ENCODE assay signal across 22 cellular contexts in the genomic region with DNA sequence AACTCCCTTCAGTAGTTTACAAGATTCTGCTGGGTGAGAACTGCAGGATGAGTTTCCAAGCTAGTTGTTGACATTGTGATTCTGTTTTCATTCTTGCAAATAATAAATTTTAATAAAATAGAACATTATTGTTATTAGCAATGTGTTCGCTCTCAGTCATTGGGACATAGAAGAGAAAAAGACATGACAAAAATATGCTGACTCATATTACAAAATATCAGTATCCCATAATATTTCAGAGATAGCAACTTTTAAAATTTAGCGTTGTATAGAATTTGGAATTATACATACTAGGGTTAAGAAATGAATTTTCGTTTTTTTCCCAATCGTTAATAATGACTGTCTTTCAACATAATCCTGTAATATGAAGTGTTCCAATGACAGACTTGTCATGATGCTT. TPM values are rescaled to one million over a fixed set of nuclear protein-coding genes. Genes with fewer than 3 reads are reported as not detected.
A peak's percentile ranks its signal among the peaks of the same experiment; 100 is the strongest.
DNase-seq lines count a peak whose midpoint lies in the region; ATAC-seq, FAIRE-seq and TF ChIP-seq lines count a peak whose summit lies in the region.
"Had no signal": no experiment of that assay in that cellular context is flagged by ENCODE, and none has a peak within 500 bp of the region (broad histone marks: within the 10 kb centered on the region; RNA-seq: fewer than 3 reads in every experiment).

No MANE protein-coding gene starts in this region.

- CTCF ChIA-PET in A549 (lab: Yijun Ruan, JAX): no interaction called here
- CTCF ChIA-PET in IMR-90 (lab: Yijun Ruan, JAX): no interaction called here

- no peaks in the 10 kb centered on the region for H3K9me3 Mint-ChIP-seq in activated T-cell treated with anti-CD3 and anti-CD28 coated beads, Interleukin-2, amount 50 U/mL, for 72 hours
- H3K9me3 Mint-ChIP-seq: CD4-positive, alpha-beta T cell; CD8-positive, alpha-beta T cell had no signal

- no peak overlapping the region for H2BK5ac ChIP-seq in IMR-90 (ENCODE audit: low read depth, low read length, poor library complexity, severe bottlenecking)

- H3K4me1 ChIP-seq in A549: no peaks in the 10 kb centered on the region
- H3K4me1 ChIP-seq in IMR-90 (ENCODE audit: control insufficient read depth, insufficient read depth, low read length): no peaks in the 10 kb centered on the region
- H3K4me1 ChIP-seq in tibial nerve: no peaks in the 10 kb centered on the region
- H3K4me1 ChIP-seq: BLaER1 treated with 17β-estradiol and CSF1 and Interleukin-3, amounts not matched to agents 10 nM and 100 nM; Caco-2 had no signal

- 41% methylated on average over 4 of the region's 4 CpGs for WGBS in A549 (ENCODE audit: missing lambda C conversion rate)
- no CpG with 5 or more reads among the region's 4 CpGs for WGBS in IMR-90 (ENCODE audit: extremely low coverage in 2 of 2, insufficient read length in 1 of 2), 2 experiments
- 86 to 95% methylated on average over 4 of the region's 4 CpGs for WGBS in tibial nerve, 2 donors

- H3K56ac ChIP-seq in IMR-90 (ENCODE audit: extremely low read depth, insufficient read depth, low read length): no peak overlapping the region

- H3K4me3 Mint-ChIP-seq in activated T-cell treated with anti-CD3 and anti-CD28 coated beads, Interleukin-2, amount 50 U/mL, for 72 hours: no peak overlapping the region
- H3K4me3 Mint-ChIP-seq: B cell; CD4-positive, alpha-beta T cell; CD8-positive, alpha-beta T cell had no signal

- H4K8ac ChIP-seq in IMR-90 (ENCODE audit: low read depth in 2 of 2, low read length in 2 of 2): no peak overlapping the region

- in situ Hi-C loops in IMR-90 (cut with MboI; ENCODE audit: low sequenced_read_pairs): no loop called here

- H3K14ac ChIP-seq in IMR-90 (replicated peaks; ENCODE audit: low read depth, low read length): no peak overlapping the region

- no peak for TF ChIP-seq POLR2A in A549 (IDR thresholded peaks at IDR 0.05; ENCODE audit: low read length)
- no peak for TF ChIP-seq POLR2A in IMR-90 (IDR thresholded peaks at IDR 0.05; ENCODE audit: low read depth, low read length)
- TF ChIP-seq POLR2A in tibial nerve (IDR thresholded peaks at IDR 0.05): no peak

- no peaks in the 10 kb centered on the region for H3K79me1 ChIP-seq in IMR-90 (ENCODE audit: low read depth in 1 of 2, low read length in 2 of 2)

- no peaks in the 10 kb centered on the region for H3K9me3 ChIP-seq in A549
- H3K9me3 ChIP-seq in IMR-90 (ENCODE audit: control insufficient read depth, insufficient read depth, low read length): no peaks in the 10 kb centered on the region
- no peaks in the 10 kb centered on the region for H3K9me3 ChIP-seq in tibial nerve
- H3K9me3 ChIP-seq: BLaER1 treated with 17β-estradiol and CSF1 and Interleukin-3, amounts not matched to agents 10 nM and 100 nM; Caco-2 had no signal

- no peak overlapping the region for H2AFZ ChIP-seq in IMR-90 (replicated peaks; ENCODE audit: low read length, poor library complexity)

- H3K4me2 ChIP-seq in A549: no peak overlapping the region
- no peak overlapping the region for H3K4me2 ChIP-seq in IMR-90 (ENCODE audit: low read depth, low read length)
- H3K4me2 ChIP-seq: BLaER1 treated with 17β-estradiol and CSF1 and Interleukin-3, amounts not matched to agents 10 nM and 100 nM had no signal

- H3K27me3 ChIP-seq in IMR-90 (ENCODE audit: control insufficient read depth, insufficient read depth, low read length) (no peaks in the 10 kb centered on the region), tibial nerve (no peaks in the 10 kb centered on the region)
- H3K27me3 ChIP-seq: BLaER1 treated with 17β-estradiol and CSF1 and Interleukin-3, amounts not matched to agents 10 nM and 100 nM had no signal

- H3K36me3 ChIP-seq in IMR-90 (ENCODE audit: control insufficient read depth, insufficient read depth, low read length) (peaks cover 3% of the 10 kb centered on the region), tibial nerve (no peaks in the 10 kb centered on the region)

- H3K9me1 ChIP-seq in IMR-90 (ENCODE audit: insufficient read depth, low read length): no peaks in the 10 kb centered on the region

- TF ChIP-seq RAD21 in A549 (conservative IDR thresholded peaks at IDR 0.05 in 1 of 2, IDR thresholded peaks at IDR 0.05 in 1 of 2) (no peak), IMR-90 (IDR thresholded peaks at IDR 0.05; ENCODE audit: low read length) (no peak)

- no peak for TF ChIP-seq EP300 in A549 (IDR thresholded peaks at IDR 0.05)
- TF ChIP-seq EP300 in tibial nerve (IDR thresholded peaks at IDR 0.05): no peak

- ATAC-seq in A549 (no peak), IMR-90 (ENCODE audit: low read depth) (no peak)
- ATAC-seq in activated T-cell treated with anti-CD3 and anti-CD28 coated beads, Interleukin-2, amount 50 U/mL, for 72 hours (replicated peaks in 1 of 2): no peak
- ATAC-seq: CD8-positive, alpha-beta T cell had no signal

- H3K27ac Mint-ChIP-seq in activated T-cell treated with anti-CD3 and anti-CD28 coated beads, Interleukin-2, amount 50 U/mL, for 72 hours: no peak overlapping the region
- H3K27ac Mint-ChIP-seq: B cell; CD4-positive, alpha-beta T cell; CD8-positive, alpha-beta T cell had no signal

- DNase-seq in A549 (ENCODE audit: low read depth in 1 of 2, low spot score in 1 of 2) (no peak), IMR-90 (no peak), tibial nerve (ENCODE audit: low spot score in 2 of 2) (no peak), T-helper 2 cell (no peak)
- DNase-seq in activated T-cell treated with anti-CD3 and anti-CD28 coated beads, Interleukin-2, amount 50 U/mL, for 72 hours: no peak
- DNase-seq: 8988T; AML-193; Caco-2; Calu3; CD4-positive, alpha-beta T cell; CD8-positive, alpha-beta T cell; DMS79 treated with DMSO at 0.1 percent for 48 hours; GF-D8 had no signal

- H3K4ac ChIP-seq in IMR-90 (ENCODE audit: low read depth, low read length): no peak overlapping the region

- no peak overlapping the region for H3K23ac ChIP-seq in IMR-90 (ENCODE audit: low read depth, low read length)

- TF ChIP-seq CTCF in A549 (IDR thresholded peaks at IDR 0.05): no peak
- no peak for TF ChIP-seq CTCF in IMR-90 (conservative IDR thresholded peaks at IDR 0.05; ENCODE audit: low read depth, low read length)
- no peak for TF ChIP-seq CTCF in VCaP (conservative IDR thresholded peaks at IDR 0.05)
- TF ChIP-seq CTCF in tibial nerve (IDR thresholded peaks at IDR 0.05): no peak

- intact Hi-C loops in IMR-90 (cut with micrococcal nuclease): no loop called here

- dilution Hi-C loops in IMR-90 (cut with HindIII; ENCODE audit: low sequenced_read_pairs, unreplicated experiment): no loop called here

- H3K36me3 Mint-ChIP-seq in activated T-cell treated with anti-CD3 and anti-CD28 coated beads, Interleukin-2, amount 50 U/mL, for 72 hours (ENCODE audit: insufficient read depth in 2 of 2): no peaks in the 10 kb centered on the region
- H3K36me3 Mint-ChIP-seq: CD8-positive, alpha-beta T cell had no signal

- FAIRE-seq in A549 (lab: Jason Lieb, UNC): no peak
- peak; percentile 55 for FAIRE-seq in colon (lab: Jason Lieb, UNC)
- FAIRE-seq: A204.1, G401.6, GM12891, GM19239 had no signal

- no TSS peak for BruUV-seq in IMR-90 (replicated peaks; lab: Mats Ljungman, UMichigan)

- H3K27ac ChIP-seq in A549 (no peak overlapping the region), IMR-90 (ENCODE audit: insufficient read depth, low read length) (no peak overlapping the region), VCaP (peak overlapping the region; percentile 2; the same call in 1 of the 2 replicates), tibial nerve (no peak overlapping the region)
- H3K27ac ChIP-seq: BLaER1 treated with 17β-estradiol and CSF1 and Interleukin-3, amounts not matched to agents 10 nM and 100 nM; C4-2B had no signal

- no peaks in the 10 kb centered on the region for H4K20me1 ChIP-seq in IMR-90 (ENCODE audit: insufficient read depth, low read length)
- H4K20me1 ChIP-seq: BLaER1 treated with 17β-estradiol and CSF1 and Interleukin-3, amounts not matched to agents 10 nM and 100 nM had no signal

- no peak overlapping the region for H4K91ac ChIP-seq in IMR-90 (ENCODE audit: insufficient read depth, low read depth, low read length)

- no peak overlapping the region for H2BK20ac ChIP-seq in IMR-90 (ENCODE audit: low read depth, low read length)

- H3K27me3 Mint-ChIP-seq in activated T-cell treated with anti-CD3 and anti-CD28 coated beads, Interleukin-2, amount 50 U/mL, for 72 hours (ENCODE audit: low read depth): no peaks in the 10 kb centered on the region
- H3K27me3 Mint-ChIP-seq: CD4-positive, alpha-beta T cell had no signal

- H2BK120ac ChIP-seq in IMR-90 (ENCODE audit: low read depth, low read length): no peak overlapping the region

- peaks cover 2% of the 10 kb centered on the region for H3K4me1 Mint-ChIP-seq in activated T-cell treated with anti-CD3 and anti-CD28 coated beads, Interleukin-2, amount 50 U/mL, for 72 hours (ENCODE audit: low read depth)
- H3K4me1 Mint-ChIP-seq: B cell had no signal

- H3K18ac ChIP-seq in IMR-90 (ENCODE audit: low read depth, low read length): no peak overlapping the region

- H2AK5ac ChIP-seq in IMR-90 (ENCODE audit: low read depth, low read length): no peak overlapping the region

- POLR2A ChIA-PET in A549 (lab: Yijun Ruan, JAX) (no interaction called here), IMR-90 (lab: Charles Lee; ENCODE audit: unreplicated experiment) (interaction anchor here (0.6 kb wide), 1 partner anchor 1089 kb away, joined by 4 read pairs; no protein-coding TSS in a partner anchor)

- H4K5ac ChIP-seq in IMR-90 (ENCODE audit: low read depth, low read length): no peak overlapping the region

- no peak overlapping the region for H3K4me3 ChIP-seq in A549
- H3K4me3 ChIP-seq in IMR-90 (ENCODE audit: insufficient read depth, low read depth, low read length): no peak overlapping the region
- H3K4me3 ChIP-seq in tibial nerve: no peak overlapping the region
- H3K4me3 ChIP-seq: BLaER1 treated with 17β-estradiol and CSF1 and Interleukin-3, amounts not matched to agents 10 nM and 100 nM had no signal

- H3K9ac ChIP-seq in IMR-90 (ENCODE audit: low read depth, low read length): no peak overlapping the region
- H3K9ac ChIP-seq: BLaER1 treated with 17β-estradiol and CSF1 and Interleukin-3, amounts not matched to agents 10 nM and 100 nM had no signal

- no peak overlapping the region for H2BK15ac ChIP-seq in IMR-90 (ENCODE audit: low read depth, low read length)

- H2AK9ac ChIP-seq in IMR-90 (replicated peaks; ENCODE audit: low read depth, low read length, poor library complexity): no peak overlapping the region

TF ChIP-seq in IMR-90, 13 proteins besides CTCF, POLR2A, EP300 and RAD21 (continues in another document):
- TF ChIP-seq NFE2L2 (IDR thresholded peaks at IDR 0.05; ENCODE audit: low read depth, low read length): peak; percentile 37; the same call in 1 of the 2 replicates

RNA-seq across cellular contexts. Expression of gene KIT, which starts 45.4 kb away (rescaled TPM):
- polyA plus RNA-seq in A549 (2011; rRNA removed): not detected in 2 replicates
- not detected in 2 replicates for polyA plus RNA-seq in A549 (2012; cell fraction: cytosol; rRNA removed)
- not detected in 2 replicates for polyA plus RNA-seq in A549 (2012; cell fraction: nucleus; rRNA removed)
- polyA plus RNA-seq in A549 (2017; fragmentation: RNase III; extraction: RNeasy Plus Mini Kit Qiagen cat#74134 plus additional on column Dnase treatment): not detected in 3 replicates
- not detected in 2 replicates for polyA minus RNA-seq in A549 (2011; rRNA and poly(A)+ RNA removed)
- 5.9 and 6.9 TPM in 2 replicates for total RNA-seq in IMR-90 (2012; rRNA removed)
- 2.9 and 3.3 TPM in 2 replicates for polyA plus RNA-seq in IMR-90 (2012; rRNA removed)
- 4.5 and 4.9 TPM in 2 replicates for polyA plus RNA-seq in IMR-90 (2012; cell fraction: cytosol; rRNA removed)
- 11.2 and 13.0 TPM in 2 replicates for polyA plus RNA-seq in IMR-90 (2012; cell fraction: nucleus; rRNA removed; ENCODE audit: low replicate concordance)
- under 1 TPM; 0.07 to 0.22 TPM for total RNA-seq in activated T-cell treated with anti-CD3 and anti-CD28 coated beads, Interleukin-2, amount 50 U/mL, for 72 hours
- 10 to 100 TPM in 1 of 4 donors, 1 to 10 TPM in 3; 1.5 to 18.6 (median 8.4) TPM for total RNA-seq in tibial nerve
- total RNA-seq: B cell, Calu3 had no signal
